In genomic region chr16:29807426-29808218, GRCh38 we compare ENCODE assay signal across 8 cellular contexts. TPM values are rescaled to one million over a fixed set of nuclear protein-coding genes. Genes with fewer than 3 reads are reported as not detected.
A peak's percentile ranks its signal among the peaks of the same experiment; 100 is the strongest.
DNase-seq lines count a peak whose midpoint lies in the region; ATAC-seq and TF ChIP-seq lines count a peak whose summit lies in the region.

No MANE protein-coding gene starts in this region.

- H3K4me3 ChIP-seq in CD8-positive, alpha-beta T cell (ENCODE audit: low read depth, low read length) = peak overlapping the region; percentile 48
- H3K4me3 ChIP-seq in WI38 (ENCODE audit: low read depth, low read length) = peak overlapping the region; percentile 62
- H3K4me3 ChIP-seq in mammary epithelial cell (replicated peaks in 1 of 3; ENCODE audit: insufficient read depth in 1 of 3, low read depth in 2 of 3, low read length in 3 of 3) = peak overlapping the region; percentile 63 to 70 (median 70)
- peak overlapping the region; percentile 36 to 60 (median 54) for H3K4me3 ChIP-seq in skin epidermis

- H3K4me3 Mint-ChIP-seq in CD8-positive, alpha-beta T cell = peak overlapping the region; percentile 94

- H4K20me1 ChIP-seq in mammary epithelial cell (ENCODE audit: insufficient read depth, low read length) = no peaks in the 10 kb centered on the region

- H3K27ac Mint-ChIP-seq in CD8-positive, alpha-beta T cell = peak overlapping the region; percentile 99

- H3K36me3 ChIP-seq in CD8-positive, alpha-beta T cell (ENCODE audit: insufficient read depth, low read length) = peaks cover 10% of the 10 kb centered on the region
- peaks cover 7% of the 10 kb centered on the region for H3K36me3 ChIP-seq in mammary epithelial cell (ENCODE audit: insufficient read depth, low read length)

- no peaks in the 10 kb centered on the region for H3K9me3 Mint-ChIP-seq in CD8-positive, alpha-beta T cell

- POLR2A ChIA-PET in CD8-positive, alpha-beta T cell (lab: Charles Lee) = interaction anchor here (1.0 to 5.2 kb wide), 27 partner anchors 11 to 622 kb away, joined by 3 to 89 read pairs (median 5); partner anchors contain the start of genes ALDOA, C16orf54, CDIPT and CORO1A

- H3K4me1 Mint-ChIP-seq in CD8-positive, alpha-beta T cell (ENCODE audit: low read depth) = peaks cover 57% of the 10 kb centered on the region

- peaks cover 60% of the 10 kb centered on the region for H3K4me1 ChIP-seq in CD8-positive, alpha-beta T cell (ENCODE audit: insufficient read depth, low read length)
- H3K4me1 ChIP-seq in mammary epithelial cell (ENCODE audit: insufficient read depth, low read length) = peaks cover 48% of the 10 kb centered on the region

- peaks cover 24% of the 10 kb centered on the region for H3K36me3 Mint-ChIP-seq in CD8-positive, alpha-beta T cell

- H2AFZ ChIP-seq in mammary epithelial cell (ENCODE audit: low read depth, low read length) = peak overlapping the region; percentile 34

- ATAC-seq in CD8-positive, alpha-beta T cell = peak; percentile 37
- no peak for ATAC-seq in GM18873 (IDR thresholded peaks at IDR 0.05; ENCODE audit: low FRiP score, unreplicated experiment)

- intact Hi-C loops in CD8-positive, alpha-beta T cell (cut with DNase I, micrococcal nuclease) = loop anchor here (1.0 to 10.0 kb wide), 8 partner anchors 9 to 1115 kb away; partner anchors contain the start of genes FBRS (in 1 of the 2), FBXL19 (in 1 of the 2), INO80E (in 1 of the 2) and MYL11 (in 1 of the 2)
- intact Hi-C loops in mammary epithelial cell (cut with micrococcal nuclease) = loop anchor here (1.0 to 2.0 kb wide), 3 partner anchors 13 to 213 kb away; partner anchors contain the start of gene MVP

- in situ Hi-C loops in mammary epithelial cell (cut with MboI; ENCODE audit: low sequenced_read_pairs in 2 of 2) = loop anchor here in 1 of 2 donors (25.0 kb wide), 1 partner anchor 205 kb away; the partner anchor contains the start of genes C16orf92 and DOC2A

- peak; percentile 75 to 92 (median 83) for DNase-seq in CD8-positive, alpha-beta T cell
- DNase-seq in H4 (ENCODE audit: low spot score) = peak; percentile 86
- peak; percentile 92 for DNase-seq in NCI-H2227 (lab: John Stamatoyannopoulos, UW; ENCODE audit: unreplicated experiment)
- DNase-seq in mammary epithelial cell = peak; percentile 92
- peak; percentile 62 for DNase-seq in iPS-NIHi7 (ENCODE audit: extremely low spot score)

- peaks cover 32% of the 10 kb centered on the region for H3K79me2 ChIP-seq in mammary epithelial cell (ENCODE audit: insufficient read depth, low read length)

- TSS peak; percentile 13 for BruUV-seq in mammary epithelial cell (replicated peaks; lab: Mats Ljungman, UMichigan)

- peak overlapping the region; percentile 87 for H3K27ac ChIP-seq in CD8-positive, alpha-beta T cell (ENCODE audit: low read depth, low read length)
- peak overlapping the region; percentile 44 for H3K27ac ChIP-seq in mammary epithelial cell (ENCODE audit: insufficient read depth, low read depth, low read length)
- H3K27ac ChIP-seq in skin epidermis = peak overlapping the region; percentile 72 to 98 (median 91)

- peak overlapping the region; percentile 91 for H3K4me2 ChIP-seq in mammary epithelial cell (ENCODE audit: insufficient read depth, low read depth, low read length)

- dilution Hi-C loops in mammary epithelial cell (cut with HindIII; ENCODE audit: low sequenced_read_pairs) = no loop called here

- peak overlapping the region; percentile 29 for H3K9ac ChIP-seq in mammary epithelial cell (ENCODE audit: insufficient read depth, low read length)

- H3K27me3 ChIP-seq in CD8-positive, alpha-beta T cell (ENCODE audit: insufficient read depth, low read length) = no peaks in the 10 kb centered on the region
- H3K27me3 ChIP-seq in mammary epithelial cell (ENCODE audit: insufficient read depth, low read length) = no peaks in the 10 kb centered on the region

- no peaks in the 10 kb centered on the region for H3K27me3 Mint-ChIP-seq in CD8-positive, alpha-beta T cell (ENCODE audit: low read depth)

- WGBS in mammary epithelial cell (ENCODE audit: low coverage, missing lambda C conversion rate) = 0% methylated on average over 12 of the region's 69 CpGs

- peak; percentile 58 for TF ChIP-seq CTCF in CD8-positive, alpha-beta T cell (IDR thresholded peaks at IDR 0.05)
- TF ChIP-seq CTCF in WI38 (IDR thresholded peaks at IDR 0.05; ENCODE audit: low read depth, low read length) = peak; percentile 73
- TF ChIP-seq CTCF in mammary epithelial cell (conservative IDR thresholded peaks at IDR 0.05 in 1 of 2, IDR thresholded peaks at IDR 0.05 in 1 of 2; ENCODE audit: extremely low read depth in 1 of 2, insufficient read depth in 1 of 2, low read depth in 1 of 2, low read length in 2 of 2) = peak; percentile 45 to 70

- CTCF ChIA-PET in CD8-positive, alpha-beta T cell (lab: Charles Lee) = interaction anchor here (0.7 to 3.6 kb wide), 21 partner anchors 10 to 221 kb away, joined by 3 to 53 read pairs (median 4); partner anchors contain the start of genes C16orf54, KIF22, MVP and PAGR1
- CTCF ChIA-PET in mammary epithelial cell (lab: Charles Lee; ENCODE audit: low non-redundant PET) = interaction anchor here (0.5 to 1.3 kb wide), 7 partner anchors 8 to 210 kb away, joined by 3 to 27 read pairs (median 4); partner anchors contain the start of gene PAGR1

- H3K9me3 ChIP-seq in CD8-positive, alpha-beta T cell (ENCODE audit: low read length) = no peaks in the 10 kb centered on the region
- H3K9me3 ChIP-seq in mammary epithelial cell (replicated peaks; ENCODE audit: insufficient read depth, low read length) = no peaks in the 10 kb centered on the region

RNA-seq across cellular contexts. Expression of gene MAZ, which starts 1.3 kb away (rescaled TPM):
- 100 to 1,000 TPM; 203 to 212 TPM for total RNA-seq in CD8-positive, alpha-beta T cell
- 84.6 and 135 TPM in 2 replicates for total RNA-seq in H4 (2014; rRNA removed; shearing (Covaris generic))
- total RNA-seq in mammary epithelial cell = 100 to 1,000 TPM in 1 of 2 donors, 10 to 100 TPM in 1; 80.2 to 139 TPM
- polyA plus RNA-seq in mammary epithelial cell = 117 TPM
- 374 TPM for polyA minus RNA-seq in mammary epithelial cell

RNA-seq across cellular contexts. Expression of gene PRRT2, which starts 4.4 kb away (rescaled TPM):
- 1 to 10 TPM; 1.6 to 1.7 TPM for total RNA-seq in CD8-positive, alpha-beta T cell
- total RNA-seq in H4 (2014; rRNA removed; shearing (Covaris generic)) = 0.14 and 1.0 TPM in 2 replicates
- total RNA-seq in mammary epithelial cell = under 1 TPM in 1 of 2 donors, not detected in 1; 0.42 TPM
- polyA plus RNA-seq in mammary epithelial cell = 0.07 TPM
- polyA minus RNA-seq in mammary epithelial cell = not detected

RNA-seq across cellular contexts. Expression of gene PAGR1, which starts 8.3 kb away (rescaled TPM):
- total RNA-seq in CD8-positive, alpha-beta T cell = 10 to 100 TPM; 13.8 to 16.8 TPM
- 43.4 and 46.3 TPM in 2 replicates for total RNA-seq in H4 (2014; rRNA removed; shearing (Covaris generic))
- 10 to 100 TPM; 13.7 to 24.9 TPM for total RNA-seq in mammary epithelial cell
- polyA plus RNA-seq in mammary epithelial cell = 25.1 TPM
- polyA minus RNA-seq in mammary epithelial cell = 18.4 TPM

RNA-seq across cellular contexts. Expression of gene MVP, which starts 12.6 kb away (rescaled TPM):
- 10 to 100 TPM; 74.2 to 81.1 TPM for total RNA-seq in CD8-positive, alpha-beta T cell
- 83.0 and 87.2 TPM in 2 replicates for total RNA-seq in H4 (2014; rRNA removed; shearing (Covaris generic))
- 100 to 1,000 TPM; 116 to 138 TPM for total RNA-seq in mammary epithelial cell
- 102 TPM for polyA plus RNA-seq in mammary epithelial cell
- polyA minus RNA-seq in mammary epithelial cell = 493 TPM

RNA-seq across cellular contexts. Expression of gene KIF22, which starts 17.1 kb away (rescaled TPM):
- total RNA-seq in CD8-positive, alpha-beta T cell = 100 to 1,000 TPM in 1 of 2 experiments, 10 to 100 TPM in 1; 93.5 to 105 TPM
- total RNA-seq in H4 (2014; rRNA removed; shearing (Covaris generic)) = 60.9 and 72.7 TPM in 2 replicates
- total RNA-seq in mammary epithelial cell = 10 to 100 TPM; 20.2 to 55.0 TPM
- 61.0 TPM for polyA plus RNA-seq in mammary epithelial cell
- 90.3 TPM for polyA minus RNA-seq in mammary epithelial cell
